Comparison of ENCODE assay signal across 20 cellular contexts in genomic region chr18:77320960-77321559, GRCh38.
DNase-seq lines count a peak whose midpoint lies in the region; ATAC-seq, FAIRE-seq and TF ChIP-seq lines count a peak whose summit lies in the region.
"Had no signal": no experiment of that assay in that cellular context is flagged by ENCODE, and none has a peak within 500 bp of the region (broad histone marks: within the 10 kb centered on the region; RNA-seq: fewer than 3 reads in every experiment).

No MANE protein-coding gene starts in this region.

- dilution Hi-C loops in IMR-90 (cut with HindIII; ENCODE audit: low sequenced_read_pairs, unreplicated experiment), result no loop called here

- no peak overlapping the region for H2BK5ac ChIP-seq in IMR-90 (ENCODE audit: low read depth, low read length, poor library complexity, severe bottlenecking)

- no peak overlapping the region for H3K4ac ChIP-seq in IMR-90 (ENCODE audit: low read depth, low read length)

- H3K18ac ChIP-seq in IMR-90 (ENCODE audit: low read depth, low read length), result no peak overlapping the region

- no peak for TF ChIP-seq RAD21 in IMR-90 (IDR thresholded peaks at IDR 0.05; ENCODE audit: low read length)

- no peak overlapping the region for H2BK20ac ChIP-seq in IMR-90 (ENCODE audit: low read depth, low read length)

- H3K4me3 ChIP-seq in IMR-90 (ENCODE audit: insufficient read depth, low read depth, low read length), result no peak overlapping the region
- no peak overlapping the region for H3K4me3 ChIP-seq in pancreas
- H3K4me3 ChIP-seq: lower lobe of right lung, PC-9, prostate gland, upper lobe of right lung had no signal

- peaks cover 14% of the 10 kb centered on the region for H3K9me3 ChIP-seq in IMR-90 (ENCODE audit: control insufficient read depth, insufficient read depth, low read length)
- H3K9me3 ChIP-seq in pancreas, result no peaks in the 10 kb centered on the region
- H3K9me3 ChIP-seq in T-helper 17 cell (ENCODE audit: control insufficient read depth, low read length, poor library complexity, severe bottlenecking), result no peaks in the 10 kb centered on the region
- H3K9me3 ChIP-seq: lower lobe of right lung, prostate gland, upper lobe of right lung had no signal

- no TSS peak for BruUV-seq in IMR-90 (replicated peaks; lab: Mats Ljungman, UMichigan)

- H3K27ac Mint-ChIP-seq in T-helper 17 cell, result no peak overlapping the region
- H3K27ac Mint-ChIP-seq: activated CD8-positive, alpha-beta T cell treated with anti-CD3 and anti-CD28 coated beads for 36 hours; effector memory CD8-positive, alpha-beta T cell; stimulated activated naive CD8-positive, alpha-beta T cell treated with anti-CD3 and anti-CD28 coated beads, Interleukin-15, amount 100 ng/mL, for 72 hours had no signal

- POLR2A ChIA-PET in IMR-90 (lab: Charles Lee; ENCODE audit: unreplicated experiment), result no interaction called here

- H3K27ac ChIP-seq in IMR-90 (ENCODE audit: insufficient read depth, low read length) (no peak overlapping the region), pancreas (no peak overlapping the region)
- H3K27ac ChIP-seq: lower lobe of right lung, PC-9, prostate gland, upper lobe of right lung had no signal

- no peak overlapping the region for H3K56ac ChIP-seq in IMR-90 (ENCODE audit: extremely low read depth, insufficient read depth, low read length)

- no peak overlapping the region for H4K8ac ChIP-seq in IMR-90 (ENCODE audit: low read depth in 2 of 2, low read length in 2 of 2)

- TF ChIP-seq POLR2A in IMR-90 (IDR thresholded peaks at IDR 0.05; ENCODE audit: low read depth, low read length), result no peak

- no peaks in the 10 kb centered on the region for H3K27me3 ChIP-seq in IMR-90 (ENCODE audit: control insufficient read depth, insufficient read depth, low read length)
- no peaks in the 10 kb centered on the region for H3K27me3 ChIP-seq in pancreas

- no peak overlapping the region for H2AK5ac ChIP-seq in IMR-90 (ENCODE audit: low read depth, low read length)

- TF ChIP-seq CTCF in IMR-90 (conservative IDR thresholded peaks at IDR 0.05; ENCODE audit: low read depth, low read length), result no peak
- TF ChIP-seq CTCF in pancreas (IDR thresholded peaks at IDR 0.05), result no peak

- no peak for DNase-seq in IMR-90
- DNase-seq in NCI-H2107 treated with DMSO at 0.1 percent for 48 hours (lab: John Stamatoyannopoulos, UW; ENCODE audit: unreplicated experiment), result peak; percentile 96
- DNase-seq in dermis blood vessel endothelial cell, result peak; percentile 1
- no peak for DNase-seq in pancreas
- no peak for DNase-seq in T-helper 17 cell
- DNase-seq in middle frontal gyrus (ENCODE audit: extremely low spot score, low spot score), result no peak
- DNase-seq: activated CD8-positive, alpha-beta T cell treated with anti-CD3 and anti-CD28 coated beads for 36 hours; C1 segment of cervical spinal cord; caudate nucleus; effector memory CD8-positive, alpha-beta T cell; lower lobe of right lung; naive thymus-derived CD4-positive, alpha-beta T cell; PC-9; stimulated activated naive CD8-positive, alpha-beta T cell treated with anti-CD3 and anti-CD28 coated beads, Interleukin-15, amount 100 ng/mL, for 72 hours; SW 1271; upper lobe of right lung had no signal

- CTCF ChIA-PET in IMR-90 (lab: Yijun Ruan, JAX), result no interaction called here

- H3K36me3 Mint-ChIP-seq in T-helper 17 cell (ENCODE audit: low read depth), result no peaks in the 10 kb centered on the region
- H3K36me3 Mint-ChIP-seq: naive thymus-derived CD4-positive, alpha-beta T cell had no signal

- no peak overlapping the region for H3K4me3 Mint-ChIP-seq in T-helper 17 cell
- H3K4me3 Mint-ChIP-seq: activated CD8-positive, alpha-beta T cell treated with anti-CD3 and anti-CD28 coated beads for 36 hours; effector memory CD8-positive, alpha-beta T cell; naive thymus-derived CD4-positive, alpha-beta T cell; stimulated activated naive CD8-positive, alpha-beta T cell treated with anti-CD3 and anti-CD28 coated beads, Interleukin-15, amount 100 ng/mL, for 72 hours had no signal

- no peaks in the 10 kb centered on the region for H3K79me1 ChIP-seq in IMR-90 (ENCODE audit: low read depth in 1 of 2, low read length in 2 of 2)

- no peaks in the 10 kb centered on the region for H3K4me1 Mint-ChIP-seq in T-helper 17 cell
- H3K4me1 Mint-ChIP-seq: naive thymus-derived CD4-positive, alpha-beta T cell; stimulated activated naive CD8-positive, alpha-beta T cell treated with anti-CD3 and anti-CD28 coated beads, Interleukin-15, amount 100 ng/mL, for 72 hours had no signal

- H3K14ac ChIP-seq in IMR-90 (replicated peaks; ENCODE audit: low read depth, low read length), result no peak overlapping the region

- ATAC-seq in IMR-90 (ENCODE audit: low read depth), result no peak
- ATAC-seq in pancreas, result peak in 1 of 4 donors; percentile 23
- ATAC-seq in T-helper 17 cell, result no peak
- ATAC-seq in HG02642 (IDR thresholded peaks at IDR 0.05; ENCODE audit: poor library complexity, unreplicated experiment), result no peak
- no peak for ATAC-seq in HG03025 (IDR thresholded peaks at IDR 0.05; ENCODE audit: low FRiP score, unreplicated experiment)
- ATAC-seq: activated CD8-positive, alpha-beta T cell treated with anti-CD3 and anti-CD28 coated beads for 36 hours; effector memory CD8-positive, alpha-beta T cell; lower lobe of right lung; naive thymus-derived CD4-positive, alpha-beta T cell; stimulated activated naive CD8-positive, alpha-beta T cell treated with anti-CD3 and anti-CD28 coated beads, Interleukin-15, amount 100 ng/mL, for 72 hours; upper lobe of right lung had no signal

- no peak overlapping the region for H3K4me2 ChIP-seq in IMR-90 (ENCODE audit: low read depth, low read length)
- H3K4me2 ChIP-seq: PC-9 had no signal

- WGBS in IMR-90 (ENCODE audit: extremely low coverage in 2 of 2, insufficient read length in 1 of 2), 2 experiments, result 60% methylated on average over 1 of the region's 5 CpGs; no CpG with 5 or more reads in 1 of the 2 experiments
- 35 to 52% methylated on average over 5 of the region's 5 CpGs for WGBS in pancreas, 2 donors

- H3K23ac ChIP-seq in IMR-90 (ENCODE audit: low read depth, low read length), result no peak overlapping the region

- no peak overlapping the region for H4K5ac ChIP-seq in IMR-90 (ENCODE audit: low read depth, low read length)

- H2BK120ac ChIP-seq in IMR-90 (ENCODE audit: low read depth, low read length), result no peak overlapping the region

- peak; percentile 98 for FAIRE-seq in pancreas (lab: Jason Lieb, UNC)
- FAIRE-seq: GM19239 had no signal

- H3K4me1 ChIP-seq in IMR-90 (ENCODE audit: control insufficient read depth, insufficient read depth, low read length) (no peaks in the 10 kb centered on the region), pancreas (peaks cover 8 to 13% (median 12%) of the 10 kb centered on the region in 3 donors)
- H3K4me1 ChIP-seq: lower lobe of right lung, prostate gland, upper lobe of right lung had no signal

- no peak overlapping the region for H3K9ac ChIP-seq in IMR-90 (ENCODE audit: low read depth, low read length)

- H2AFZ ChIP-seq in IMR-90 (replicated peaks; ENCODE audit: low read length, poor library complexity), result no peak overlapping the region
- H2AFZ ChIP-seq: PC-9 had no signal

- no peaks in the 10 kb centered on the region for H4K20me1 ChIP-seq in IMR-90 (ENCODE audit: insufficient read depth, low read length)

- H4K91ac ChIP-seq in IMR-90 (ENCODE audit: insufficient read depth, low read depth, low read length), result no peak overlapping the region

- H2AK9ac ChIP-seq in IMR-90 (replicated peaks; ENCODE audit: low read depth, low read length, poor library complexity), result no peak overlapping the region

- no peaks in the 10 kb centered on the region for H3K36me3 ChIP-seq in IMR-90 (ENCODE audit: control insufficient read depth, insufficient read depth, low read length)
- no peaks in the 10 kb centered on the region for H3K36me3 ChIP-seq in pancreas
- H3K36me3 ChIP-seq: lower lobe of right lung, prostate gland, upper lobe of right lung had no signal

- peaks cover 55% of the 10 kb centered on the region for H3K27me3 Mint-ChIP-seq in T-helper 17 cell

- no peak overlapping the region for H2BK15ac ChIP-seq in IMR-90 (ENCODE audit: low read depth, low read length)

- in situ Hi-C loops in IMR-90 (cut with MboI; ENCODE audit: low sequenced_read_pairs), result no loop called here

- H3K9me1 ChIP-seq in IMR-90 (ENCODE audit: insufficient read depth, low read length), result no peaks in the 10 kb centered on the region

- intact Hi-C loops in IMR-90 (cut with micrococcal nuclease), result no loop called here
- intact Hi-C loops in pancreas (cut with DNase I), result no loop called here

TF ChIP-seq in IMR-90, 13 proteins besides CTCF, POLR2A, EP300 and RAD21:
- TF ChIP-seq MAFK (IDR thresholded peaks at IDR 0.05; ENCODE audit: low read depth, low read length), result peak; percentile 81
- TF ChIP-seq CHD1 (IDR thresholded peaks at IDR 0.05; ENCODE audit: low read depth, low read length), result no peak

Comparison
In these comparisons a context has a peak if more than half of its experiments do, and no peak if none do; other contexts are left out.
1. DNase-seq: peak in NCI-H2107 treated with DMSO at 0.1 percent for 48 hours (single experiment) and dermis blood vessel endothelial cell (single experiment); none in IMR-90 (single experiment), pancreas (0 of 6), T-helper 17 cell (0 of 3) and middle frontal gyrus (single experiment).